Comparison of ENCODE assay signal across 17 cellular contexts in genomic region chr2:191530618-191531017, GRCh38.
"Had no signal": no experiment of that assay in that cellular context is flagged by ENCODE, and none has a peak within 500 bp of the region (broad histone marks: within the 10 kb centered on the region; RNA-seq: fewer than 3 reads in every experiment).

No MANE protein-coding gene starts in this region.

- H3K9me3 ChIP-seq: SK-N-SH had no signal

- DNase-seq: KBM-7, MV-4-11, NCI-H1048, NCI-H1105, NCI-H1417, NCI-H1436 treated with DMSO at 0.1 percent for 48 hours, NCI-H1694, NCI-H187 treated with DMSO at 0.1 percent for 48 hours, NCI-H2029 treated with DMSO at 0.1 percent for 48 hours, NCI-H2107, NCI-H2227 treated with DMSO at 0.1 percent for 48 hours, NCI-H524, NCI-H69, NCI-H774, RPMI8226, SHP77, SK-N-SH had no signal
